Comparison of ENCODE assay signal across 17 cellular contexts in the genomic region with DNA sequence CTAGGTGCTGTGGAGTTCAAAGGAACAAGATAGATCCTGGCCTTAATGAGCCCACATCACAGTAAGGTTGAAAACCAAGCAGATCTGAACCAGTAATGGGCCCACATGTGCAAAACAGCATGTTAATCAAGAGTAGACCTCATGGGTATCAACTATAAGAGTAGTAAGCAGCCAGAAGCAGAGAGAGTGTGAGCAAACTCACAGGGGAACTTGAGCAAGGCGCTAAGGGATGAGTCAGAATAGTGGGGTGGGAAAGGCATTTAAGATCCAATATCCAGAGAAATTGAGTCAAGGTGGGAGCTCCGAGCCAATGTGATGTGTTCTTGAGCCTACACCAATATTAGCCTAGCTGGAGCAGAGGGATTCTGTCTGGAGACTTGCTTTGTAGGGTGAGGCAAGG. TPM values are rescaled to one million over a fixed set of nuclear protein-coding genes. Genes with fewer than 3 reads are reported as not detected.
DNase-seq lines count a peak whose midpoint lies in the region; ATAC-seq, FAIRE-seq and TF ChIP-seq lines count a peak whose summit lies in the region.
"Had no signal": no experiment of that assay in that cellular context is flagged by ENCODE, and none has a peak within 500 bp of the region (broad histone marks: within the 10 kb centered on the region; RNA-seq: fewer than 3 reads in every experiment).

No MANE protein-coding gene starts in this region.

- DNase-seq in NCI-H226, result peak; percentile 37
- DNase-seq in fibroblast of the aortic adventitia (ENCODE audit: low read depth), result peak; percentile 58
- DNase-seq in mesenchymal stem cell, result peak; percentile 17
- DNase-seq in heart right ventricle, result no peak
- DNase-seq in NOMO-1 treated with DMSO at 0.1 percent for 48 hours (lab: John Stamatoyannopoulos, UW; ENCODE audit: unreplicated experiment), result no peak
- no peak for DNase-seq in KBM-7
- DNase-seq in HTR-8/SVneo (ENCODE audit: insufficient read length, low spot score), result no peak
- DNase-seq: 8988T; AML-193; CD4-positive, CD25-positive, alpha-beta regulatory T cell; DMS53; HCEC 1CT; HFFc6 had no signal

- H4K91ac ChIP-seq in mesenchymal stem cell (ENCODE audit: low read length), result no peak overlapping the region

- H3K27ac ChIP-seq in BLaER1 (no peak overlapping the region; the same call in 1 of the 2 replicates), mesenchymal stem cell (ENCODE audit: low read length, poor library complexity, severe bottlenecking) (no peak overlapping the region), heart right ventricle (no peak overlapping the region)
- H3K27ac ChIP-seq: BLaER1 treated with 17β-estradiol and CSF1 and Interleukin-3, amounts not matched to agents 10 nM and 100 nM; HL-60 had no signal

- TF ChIP-seq CTCF in fibroblast of the aortic adventitia (IDR thresholded peaks at IDR 0.05; ENCODE audit: insufficient read depth, low read length), result no peak
- no peak for TF ChIP-seq CTCF in heart right ventricle (IDR thresholded peaks at IDR 0.05)

- in situ Hi-C loops in KBM-7 (cut with MboI; ENCODE audit: low pct_unique_long_range_greater_than_20kb, low sequenced_read_pairs), result no loop called here

- peak overlapping the region; percentile 17; the same call in 1 of the 2 replicates for H3K4me2 ChIP-seq in BLaER1
- no peak overlapping the region for H3K4me2 ChIP-seq in mesenchymal stem cell (ENCODE audit: low read length, poor library complexity, severe bottlenecking)

- no peaks in the 10 kb centered on the region for H3K79me1 ChIP-seq in mesenchymal stem cell (replicated peaks; ENCODE audit: low read length, poor library complexity, severe bottlenecking)

- no peak overlapping the region for H2AFZ ChIP-seq in mesenchymal stem cell (ENCODE audit: low read depth, low read length)

- no peak overlapping the region for H4K8ac ChIP-seq in mesenchymal stem cell (ENCODE audit: low read length)

- H2BK5ac ChIP-seq in mesenchymal stem cell (ENCODE audit: low read depth, low read length, poor library complexity, severe bottlenecking), result no peak overlapping the region

- no peak overlapping the region for H3K4me3 ChIP-seq in BLaER1
- H3K4me3 ChIP-seq in fibroblast of the aortic adventitia (ENCODE audit: low read depth, low read length), result no peak overlapping the region
- no peak overlapping the region for H3K4me3 ChIP-seq in mesenchymal stem cell (ENCODE audit: insufficient read depth in 1 of 2, low read depth in 1 of 2, low read length in 2 of 2)
- no peak overlapping the region for H3K4me3 ChIP-seq in heart right ventricle
- H3K4me3 ChIP-seq: BLaER1 treated with 17β-estradiol and CSF1 and Interleukin-3, amounts not matched to agents 10 nM and 100 nM had no signal

- H2BK12ac ChIP-seq in mesenchymal stem cell (ENCODE audit: low read length in 2 of 2), result no peak overlapping the region

- H2AK5ac ChIP-seq in mesenchymal stem cell (ENCODE audit: low read length, severe bottlenecking), result no peak overlapping the region

- FAIRE-seq in HTR-8/SVneo (lab: Jason Lieb, UNC), result no peak
- FAIRE-seq: H1 had no signal

- no peak overlapping the region for H3K14ac ChIP-seq in mesenchymal stem cell (ENCODE audit: low read length in 2 of 2)

- H3K36me3 ChIP-seq in BLaER1, result no peaks in the 10 kb centered on the region
- no peaks in the 10 kb centered on the region for H3K36me3 ChIP-seq in mesenchymal stem cell (ENCODE audit: control insufficient read depth in 1 of 2, insufficient read depth in 2 of 2, low read depth in 1 of 2, low read length in 2 of 2)
- no peaks in the 10 kb centered on the region for H3K36me3 ChIP-seq in heart right ventricle
- H3K36me3 ChIP-seq: BLaER1 treated with 17β-estradiol and CSF1 and Interleukin-3, amounts not matched to agents 10 nM and 100 nM had no signal

- H3K27me3 ChIP-seq in BLaER1, result no peaks in the 10 kb centered on the region
- peaks cover 0 to 15% of the 10 kb centered on the region in 2 experiments for H3K27me3 ChIP-seq in mesenchymal stem cell (ENCODE audit: control insufficient read depth in 1 of 2, insufficient read depth in 1 of 2, low read length in 2 of 2)
- no peaks in the 10 kb centered on the region for H3K27me3 ChIP-seq in heart right ventricle
- H3K27me3 ChIP-seq: BLaER1 treated with 17β-estradiol and CSF1 and Interleukin-3, amounts not matched to agents 10 nM and 100 nM had no signal

- no peaks in the 10 kb centered on the region for H4K20me1 ChIP-seq in BLaER1
- H4K20me1 ChIP-seq: BLaER1 treated with 17β-estradiol and CSF1 and Interleukin-3, amounts not matched to agents 10 nM and 100 nM had no signal

- H3K18ac ChIP-seq in mesenchymal stem cell (ENCODE audit: low read depth in 1 of 2, low read length in 2 of 2), result no peak overlapping the region

- intact Hi-C loops in heart right ventricle (cut with DNase I), result loop anchor here in 2 of 10 donors (10.0 kb wide), 2 partner anchors 68 to 72 kb away; no protein-coding TSS in a partner anchor

- no peak for ATAC-seq in heart right ventricle

- no peak overlapping the region for H2BK120ac ChIP-seq in mesenchymal stem cell (ENCODE audit: low read depth, low read length)

- no peak overlapping the region for H3K4ac ChIP-seq in mesenchymal stem cell (ENCODE audit: low read depth in 1 of 2, low read length in 2 of 2)

- no peak overlapping the region for H3K23ac ChIP-seq in mesenchymal stem cell (ENCODE audit: low read length in 2 of 2)

- H3K4me1 ChIP-seq in BLaER1 (peaks cover 10% of the 10 kb centered on the region; the same call in 1 of the 2 replicates), mesenchymal stem cell (ENCODE audit: control insufficient read depth, insufficient read depth, low read depth, low read length) (no peaks in the 10 kb centered on the region), heart right ventricle (peaks cover 0 to 12% (median 0%) of the 10 kb centered on the region in 9 donors)

- H3K9me3 ChIP-seq in BLaER1 (no peaks in the 10 kb centered on the region), mesenchymal stem cell (ENCODE audit: control insufficient read depth, low read length) (no peaks in the 10 kb centered on the region), heart right ventricle (no peaks in the 10 kb centered on the region)

- H3K9ac ChIP-seq in BLaER1 (no peak overlapping the region), mesenchymal stem cell (ENCODE audit: low read length) (no peak overlapping the region)
- H3K9ac ChIP-seq: BLaER1 treated with 17β-estradiol and CSF1 and Interleukin-3, amounts not matched to agents 10 nM and 100 nM had no signal

- no peak overlapping the region for H2BK15ac ChIP-seq in mesenchymal stem cell (ENCODE audit: low read depth, poor library complexity, severe bottlenecking)

- 75% methylated on average over 2 of the region's 2 CpGs for WGBS in mesenchymal stem cell
- WGBS in heart right ventricle, 2 donors, result 91 to 96% methylated on average over 2 of the region's 2 CpGs

RNA-seq across cellular contexts. Expression of a gene that starts 52.4 kb away (rescaled TPM):
- total RNA-seq in fibroblast of the aortic adventitia (ENCODE audit: low replicate concordance), result 0.74 TPM in 1 of 2 replicates, not detected in the other
- 0.06 TPM for polyA plus RNA-seq in mesenchymal stem cell (2013, experiment 1 of 2)
- polyA plus RNA-seq in mesenchymal stem cell (2013, experiment 2 of 2), result 0.05 TPM
- 10 to 100 TPM in 8 of 10 donors, 1 to 10 TPM in 2; 7.6 to 20.0 (median 12.8) TPM for total RNA-seq in heart right ventricle
- 10 to 100 TPM in 1 of 2 donors, 1 to 10 TPM in 1; 4.8 to 10.0 TPM for polyA plus RNA-seq in heart right ventricle
- total RNA-seq: CD4-positive, CD25-positive, alpha-beta regulatory T cell had no signal
- polyA plus RNA-seq: CD4-positive, CD25-positive, alpha-beta regulatory T cell had no signal

Comparison
In these comparisons a context has a peak if more than half of its experiments do, and no peak if none do; other contexts are left out.
1. DNase-seq: peak in NCI-H226 (single experiment), fibroblast of the aortic adventitia (single experiment) and mesenchymal stem cell (single experiment); none in heart right ventricle (0 of 2), NOMO-1 treated with DMSO at 0.1 percent for 48 hours (single experiment), KBM-7 (single experiment) and HTR-8/SVneo (single experiment).